Comparison of ENCODE assay signal across 10 cellular contexts in the genomic region with DNA sequence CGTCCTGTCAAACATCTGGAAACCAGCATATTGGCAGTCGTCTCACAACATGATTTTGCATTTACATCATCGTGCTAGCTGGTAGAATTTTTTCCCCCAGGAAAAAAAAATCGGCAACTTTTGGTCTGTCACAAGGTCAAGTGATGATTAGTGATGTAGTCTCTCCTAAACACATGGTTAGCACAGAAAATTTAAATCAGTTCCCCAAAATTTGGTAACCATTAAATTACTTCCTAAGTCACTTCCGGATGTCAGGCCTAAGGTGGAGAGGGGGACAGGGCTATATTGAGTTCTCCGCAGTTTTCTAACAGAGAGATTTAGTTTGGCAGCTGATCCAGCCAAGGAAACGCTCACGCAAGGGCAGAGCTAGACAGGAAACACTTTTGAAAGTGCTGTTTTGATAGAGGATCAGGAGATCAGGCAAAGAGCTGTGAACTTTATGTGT.
DNase-seq lines count a peak whose midpoint lies in the region; ATAC-seq and TF ChIP-seq lines count a peak whose summit lies in the region.
"Had no signal": no experiment of that assay in that cellular context is flagged by ENCODE, and none has a peak within 500 bp of the region (broad histone marks: within the 10 kb centered on the region; RNA-seq: fewer than 3 reads in every experiment).

No MANE protein-coding gene starts in this region.

- H3K9me3 ChIP-seq in adipocyte (ENCODE audit: control insufficient read depth, low read length): no peaks in the 10 kb centered on the region
- no peaks in the 10 kb centered on the region for H3K9me3 ChIP-seq in right cardiac atrium (ENCODE audit: control insufficient read depth, low read length)
- H3K9me3 ChIP-seq in spleen: no peaks in the 10 kb centered on the region
- H3K9me3 ChIP-seq in colonic mucosa: no peaks in the 10 kb centered on the region

- peak overlapping the region; percentile 64 for H3K4me3 ChIP-seq in adipocyte (ENCODE audit: low read length)
- no peak overlapping the region for H3K4me3 ChIP-seq in right cardiac atrium (ENCODE audit: low read length)
- H3K4me3 ChIP-seq in spleen: no peak overlapping the region
- H3K4me3 ChIP-seq in colonic mucosa: no peak overlapping the region

- H3K27ac ChIP-seq in right cardiac atrium (ENCODE audit: low read length) (no peak overlapping the region), spleen (peak overlapping the region in 5 of 8 donors; percentile 5 to 49 (median 47)), colonic mucosa (no peak overlapping the region)

- peak; percentile 24 to 75 for ATAC-seq in right cardiac atrium
- ATAC-seq: activated naive CD4-positive, alpha-beta T cell treated with anti-CD3 and anti-CD28 coated beads, Interleukin-2, amount 50 U/mL, for 72 hours had no signal

- H3K36me3 ChIP-seq in adipocyte (ENCODE audit: control insufficient read depth, insufficient read depth, low read length, severe bottlenecking) (no peaks in the 10 kb centered on the region), spleen (no peaks in the 10 kb centered on the region), colonic mucosa (no peaks in the 10 kb centered on the region)

- no peak for TF ChIP-seq POLR2A in spleen (IDR thresholded peaks at IDR 0.05)

- H3K9ac ChIP-seq in adipocyte (ENCODE audit: low read length): peak overlapping the region; percentile 28
- peak overlapping the region in 1 of 2 donors; percentile 19 for H3K9ac ChIP-seq in colonic mucosa (ENCODE audit: low read depth in 2 of 2, low read length in 2 of 2)

- DNase-seq in GF-D8 (lab: John Stamatoyannopoulos, UW): peak; percentile 44
- peak; percentile 59 for DNase-seq in adipocyte (ENCODE audit: low read depth)
- no peak for DNase-seq in right cardiac atrium
- DNase-seq in spleen: no peak
- DNase-seq in stimulated activated CD4-positive, alpha-beta T cell treated with anti-CD3 and anti-CD28 coated beads, Interleukin-12 subunit alpha, Interleukin-12 subunit beta, amount 100 ng/mL, for 4 hours: no peak
- DNase-seq in colonic mucosa: no peak
- no peak for DNase-seq in SW 1271 (lab: John Stamatoyannopoulos, UW)
- DNase-seq: activated CD8-positive, alpha-beta memory T cell treated with anti-CD3 and anti-CD28 coated beads for 24 hours; effector CD4-positive, alpha-beta T cell had no signal

- TF ChIP-seq CTCF in spleen (IDR thresholded peaks at IDR 0.05 in 8 of 11, conservative IDR thresholded peaks at IDR 0.05 in 3 of 11): no peak
- no peak for TF ChIP-seq CTCF in colonic mucosa (IDR thresholded peaks at IDR 0.05)

- H3K27me3 ChIP-seq in adipocyte (replicated peaks; ENCODE audit: control insufficient read depth, insufficient read depth, low read length) (no peaks in the 10 kb centered on the region), right cardiac atrium (ENCODE audit: control insufficient read depth, insufficient read depth) (no peaks in the 10 kb centered on the region), spleen (replicated peaks in 1 of 7) (peaks cover 0 to 5% (median 0%) of the 10 kb centered on the region in 7 donors), colonic mucosa (no peaks in the 10 kb centered on the region)

- intact Hi-C loops in right cardiac atrium (cut with DNase I): no loop called here
- intact Hi-C loops in spleen (cut with DNase I; ENCODE audit: low total_unique reads): no loop called here
- intact Hi-C loops in colonic mucosa (cut with DNase I): no loop called here

- H3K4me1 ChIP-seq in adipocyte (ENCODE audit: control insufficient read depth, insufficient read depth, low read length) (peaks cover 20% of the 10 kb centered on the region), right cardiac atrium (ENCODE audit: control insufficient read depth, insufficient read depth, low read length) (no peaks in the 10 kb centered on the region), spleen (peaks cover 7 to 42% (median 25%) of the 10 kb centered on the region in 6 donors), colonic mucosa (no peaks in the 10 kb centered on the region)

- 30% methylated on average over 8 of the region's 8 CpGs for WGBS in right cardiac atrium
- 25 to 47% (median 29%) methylated on average over 8 of the region's 8 CpGs for WGBS in spleen, 5 donors

Comparison
In these comparisons a context has a peak if more than half of its experiments do, and no peak if none do; other contexts are left out.
1. DNase-seq: peak in GF-D8 (single experiment) and adipocyte (single experiment); none in right cardiac atrium (0 of 3), spleen (single experiment), stimulated activated CD4-positive, alpha-beta T cell treated with anti-CD3 and anti-CD28 coated beads, Interleukin-12 subunit alpha, Interleukin-12 subunit beta, amount 100 ng/mL, for 4 hours (single experiment), colonic mucosa (single experiment) and SW 1271 (0 of 2).
2. H3K27ac ChIP-seq: peak in spleen (5 of 8); none in right cardiac atrium (single experiment) and colonic mucosa (single experiment).